In genomic region chr5:178241259-178241658, GRCh38 we compare ENCODE assay signal across 12 cellular contexts. TPM values are rescaled to one million over a fixed set of nuclear protein-coding genes. Genes with fewer than 3 reads are reported as not detected.
DNase-seq lines count a peak whose midpoint lies in the region; ATAC-seq and TF ChIP-seq lines count a peak whose summit lies in the region.
"Had no signal": no experiment of that assay in that cellular context is flagged by ENCODE, and none has a peak within 500 bp of the region (broad histone marks: within the 10 kb centered on the region; RNA-seq: fewer than 3 reads in every experiment).

No MANE protein-coding gene starts in this region.

- H3K27me3 Mint-ChIP-seq in dendritic cell treated with granulocyte-macrophage colony-stimulating factor and Interleukin-4, amounts not matched to agents 40 ng/mL and 50 ng/mL, for 4 days = no peaks in the 10 kb centered on the region

- no peak for DNase-seq in Karpas-422
- DNase-seq in stimulated activated CD4-positive, alpha-beta T cell treated with anti-CD3 and anti-CD28 coated beads, Interleukin-4, amount 100 ng/mL, for 4 hours = no peak
- DNase-seq in NAMALWA (ENCODE audit: low spot score) = no peak
- no peak for DNase-seq in DMS53 (lab: John Stamatoyannopoulos, UW)
- DNase-seq: activated CD4-positive, alpha-beta T cell treated with anti-CD3 and anti-CD28 coated beads for 48 hours; DMS153 had no signal

- H3K4me1 Mint-ChIP-seq in dendritic cell treated with granulocyte-macrophage colony-stimulating factor and Interleukin-4, amounts not matched to agents 40 ng/mL and 50 ng/mL, for 4 days (ENCODE audit: low read depth) = peaks cover 74% of the 10 kb centered on the region

- peak overlapping the region; percentile 71 for H3K4me3 ChIP-seq in DOHH2 (ENCODE audit: low read length)
- H3K4me3 ChIP-seq in Karpas-422 (ENCODE audit: low read length) = no peak overlapping the region
- peak overlapping the region; percentile 50 to 51 for H3K4me3 ChIP-seq in neutrophil (ENCODE audit: low read depth in 1 of 2, low read length in 1 of 2)
- H3K4me3 ChIP-seq: breast epithelium had no signal

- ATAC-seq in HG03378 (IDR thresholded peaks at IDR 0.05; ENCODE audit: unreplicated experiment) = no peak

- H3K27me3 ChIP-seq in DOHH2 (ENCODE audit: control insufficient read depth, low read length) (no peaks in the 10 kb centered on the region), Karpas-422 (ENCODE audit: low read length) (no peaks in the 10 kb centered on the region), neutrophil (no peaks in the 10 kb centered on the region)

- intact Hi-C loops in dendritic cell treated with granulocyte-macrophage colony-stimulating factor and Interleukin-4, amounts not matched to agents 40 ng/mL and 50 ng/mL, for 4 days (cut with micrococcal nuclease) = no loop called here

- H3K27ac Mint-ChIP-seq in dendritic cell treated with granulocyte-macrophage colony-stimulating factor and Interleukin-4, amounts not matched to agents 40 ng/mL and 50 ng/mL, for 4 days = peak overlapping the region; percentile 94

- H3K27ac ChIP-seq in DOHH2 (ENCODE audit: low read depth, low read length) (peak overlapping the region; percentile 88), Karpas-422 (ENCODE audit: low read length) (peak overlapping the region; percentile 68), neutrophil (peak overlapping the region; percentile 92)

- H3K9me3 ChIP-seq in DOHH2 (ENCODE audit: control insufficient read depth, insufficient read depth, low read length) (no peaks in the 10 kb centered on the region), Karpas-422 (ENCODE audit: low read length) (no peaks in the 10 kb centered on the region), neutrophil (no peaks in the 10 kb centered on the region)
- H3K9me3 ChIP-seq: breast epithelium had no signal

- no peaks in the 10 kb centered on the region for H3K36me3 Mint-ChIP-seq in dendritic cell treated with granulocyte-macrophage colony-stimulating factor and Interleukin-4, amounts not matched to agents 40 ng/mL and 50 ng/mL, for 4 days (ENCODE audit: low read depth)

- no peaks in the 10 kb centered on the region for H3K79me2 ChIP-seq in DOHH2 (ENCODE audit: control insufficient read depth, low read length)
- H3K79me2 ChIP-seq in Karpas-422 (ENCODE audit: low read length) = no peaks in the 10 kb centered on the region

- TF ChIP-seq CTCF in DOHH2 (IDR thresholded peaks at IDR 0.05; ENCODE audit: low read depth, low read length, poor library complexity, severe bottlenecking) (no peak), neutrophil (IDR thresholded peaks at IDR 0.05) (no peak)

- H4K20me1 ChIP-seq in DOHH2 (ENCODE audit: control insufficient read depth, insufficient read depth, low read depth, low read length) = no peaks in the 10 kb centered on the region
- H4K20me1 ChIP-seq in Karpas-422 (ENCODE audit: insufficient read depth, low read depth, low read length) = no peaks in the 10 kb centered on the region

- H3K9ac ChIP-seq in Karpas-422 (ENCODE audit: low read length) = no peak overlapping the region

- no peaks in the 10 kb centered on the region for H3K9me2 ChIP-seq in DOHH2 (replicated peaks; ENCODE audit: control insufficient read depth, low read length)
- no peaks in the 10 kb centered on the region for H3K9me2 ChIP-seq in Karpas-422 (replicated peaks; ENCODE audit: insufficient read depth, low read length)

- peaks cover 30% of the 10 kb centered on the region for H3F3A ChIP-seq in DOHH2 (ENCODE audit: control insufficient read depth, insufficient read depth)

- no peaks in the 10 kb centered on the region for H3K36me3 ChIP-seq in DOHH2 (ENCODE audit: control insufficient read depth, low read length)
- no peaks in the 10 kb centered on the region for H3K36me3 ChIP-seq in Karpas-422 (ENCODE audit: insufficient read depth, low read length)
- no peaks in the 10 kb centered on the region for H3K36me3 ChIP-seq in neutrophil
- H3K36me3 ChIP-seq: breast epithelium had no signal

- H3K9me3 Mint-ChIP-seq in dendritic cell treated with granulocyte-macrophage colony-stimulating factor and Interleukin-4, amounts not matched to agents 40 ng/mL and 50 ng/mL, for 4 days = no peaks in the 10 kb centered on the region

- H2AFZ ChIP-seq in Karpas-422 (ENCODE audit: low read length) = no peak overlapping the region

- H3K4me1 ChIP-seq in DOHH2 (ENCODE audit: control insufficient read depth, low read length) (peaks cover 69% of the 10 kb centered on the region), Karpas-422 (ENCODE audit: low read length) (peaks cover 56% of the 10 kb centered on the region), neutrophil (ENCODE audit: control insufficient read depth in 1 of 2, insufficient read depth in 1 of 2, low read depth in 1 of 2, low read length in 1 of 2) (peaks cover 76 to 79% of the 10 kb centered on the region in 2 experiments)

- H3K4me3 Mint-ChIP-seq in dendritic cell treated with granulocyte-macrophage colony-stimulating factor and Interleukin-4, amounts not matched to agents 40 ng/mL and 50 ng/mL, for 4 days = peak overlapping the region; percentile 37

- H3K4me2 ChIP-seq in DOHH2 (ENCODE audit: low read length) = peak overlapping the region; percentile 59
- H3K4me2 ChIP-seq in Karpas-422 (ENCODE audit: low read depth, low read length, poor library complexity, severe bottlenecking) = no peak overlapping the region

RNA-seq across cellular contexts. Expression of gene PHYKPL, which starts 8.7 kb away (rescaled TPM):
- total RNA-seq in Karpas-422 (2014; rRNA removed; shearing (Covaris generic); ENCODE audit: low replicate concordance) = 116 and 118 TPM in 2 replicates

RNA-seq across cellular contexts. Expression of gene HNRNPAB, which starts 36.9 kb away (rescaled TPM):
- 75.7 and 136 TPM in 2 replicates for total RNA-seq in Karpas-422 (2014; rRNA removed; shearing (Covaris generic); ENCODE audit: low replicate concordance)

RNA-seq across cellular contexts. Expression of gene GMCL2, which starts 54.1 kb away (rescaled TPM):
- total RNA-seq in Karpas-422 (2014; rRNA removed; shearing (Covaris generic); ENCODE audit: low replicate concordance) = not detected in 2 replicates
- total RNA-seq: breast epithelium, frontal cortex had no signal
